ENCODE assay signal across 8 cellular contexts in the genomic region with DNA sequence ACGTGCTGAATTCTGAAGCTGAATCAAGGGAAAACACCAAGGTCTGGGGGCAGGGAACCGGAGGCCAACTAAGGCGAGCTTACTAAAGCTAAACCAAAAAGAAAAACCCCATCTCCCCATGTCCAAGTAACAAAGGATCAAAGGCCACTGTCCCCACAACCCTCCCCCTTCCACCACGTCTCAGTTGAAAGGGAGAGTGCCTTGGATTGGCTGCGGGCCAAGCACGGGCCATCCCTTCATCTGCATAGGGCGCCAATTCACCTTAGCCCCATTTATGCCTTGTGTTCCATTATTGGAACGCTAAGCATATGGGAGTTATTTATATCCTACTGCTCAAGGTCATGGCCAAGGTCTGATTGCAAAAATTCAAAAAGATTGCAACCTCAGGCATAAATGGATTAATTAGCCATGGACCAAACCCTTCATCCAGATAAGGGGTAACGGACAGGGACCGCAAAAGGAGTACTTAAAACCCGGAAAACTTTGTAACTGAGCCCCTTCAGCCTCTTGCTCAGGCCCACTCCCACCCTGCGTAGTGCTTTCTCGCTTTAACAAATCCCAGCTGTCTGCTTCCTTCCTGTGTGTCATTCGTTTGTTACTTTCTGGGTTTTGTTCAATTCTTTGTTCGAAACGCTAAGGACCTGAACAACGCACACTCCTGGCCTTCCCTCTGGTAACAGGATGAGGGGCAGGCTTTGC. TPM values are rescaled to one million over a fixed set of nuclear protein-coding genes. Genes with fewer than 3 reads are reported as not detected.
DNase-seq lines count a peak whose midpoint lies in the region; ATAC-seq and TF ChIP-seq lines count a peak whose summit lies in the region.

No MANE protein-coding gene starts in this region.

- peak overlapping the region; percentile 96 to 100 (median 99) for H3K27ac Mint-ChIP-seq in CD8-positive, alpha-beta memory T cell

- no peaks in the 10 kb centered on the region for H3K9me3 ChIP-seq in CD8-positive, alpha-beta memory T cell (ENCODE audit: low read length)
- no peaks in the 10 kb centered on the region for H3K9me3 ChIP-seq in SK-N-MC (ENCODE audit: low read depth, low read length)
- no peaks in the 10 kb centered on the region for H3K9me3 ChIP-seq in breast epithelium

- H3K9ac ChIP-seq in SK-N-MC (ENCODE audit: insufficient read length), result peak overlapping the region; percentile 85

- CTCF ChIA-PET in CD8-positive, alpha-beta memory T cell (lab: Charles Lee), result interaction anchor here (0.7 to 6.3 kb wide), 26 partner anchors 9 to 332 kb away, joined by 3 to 94 read pairs (median 4); a partner anchor contains a TSS

- H3K9me3 Mint-ChIP-seq in CD8-positive, alpha-beta memory T cell, result no peaks in the 10 kb centered on the region

- peak overlapping the region; percentile 83 for H3K4me3 ChIP-seq in CD8-positive, alpha-beta memory T cell (ENCODE audit: low read length)
- H3K4me3 ChIP-seq in SK-N-MC (peak overlapping the region; percentile 86), breast epithelium (peak overlapping the region; percentile 81 to 85 (median 81))

- peaks cover 40 to 66% (median 43%) of the 10 kb centered on the region in 3 donors for H3K4me1 Mint-ChIP-seq in CD8-positive, alpha-beta memory T cell

- DNase-seq in CD8-positive, alpha-beta memory T cell, result peak in 3 of 5 donors; percentile 19 to 43 (median 36)
- no peak for DNase-seq in SK-N-MC (ENCODE audit: low read depth, low spot score)
- DNase-seq in breast epithelium (ENCODE audit: low spot score in 2 of 2), result peak in 1 of 2 donors; percentile 53
- peak; percentile 73 for DNase-seq in left kidney (ENCODE audit: low read depth, low spot score)
- DNase-seq in stimulated activated CD4-positive, alpha-beta T cell treated with anti-CD3 and anti-CD28 coated beads, TNF-alpha, amount 100 ng/mL, for 48 hours (ENCODE audit: low read depth in 3 of 3), result peak in 2 of 3 donors; percentile 46 to 56
- DNase-seq in H4 (ENCODE audit: low spot score), result no peak

- POLR2A ChIA-PET in CD8-positive, alpha-beta memory T cell (lab: Charles Lee), result interaction anchor here (0.5 to 1.8 kb wide), 8 partner anchors 32 to 702 kb away, joined by 3 to 9 read pairs (median 5); a partner anchor contains a TSS

- ATAC-seq in HG02642 (IDR thresholded peaks at IDR 0.05; ENCODE audit: poor library complexity, unreplicated experiment) (peak; percentile 3), HG03521 (IDR thresholded peaks at IDR 0.05; ENCODE audit: unreplicated experiment) (no peak)

- no peak for TF ChIP-seq POLR2A in breast epithelium (IDR thresholded peaks at IDR 0.05)

- no peaks in the 10 kb centered on the region for H3K27me3 ChIP-seq in CD8-positive, alpha-beta memory T cell (ENCODE audit: insufficient read depth, low read length, poor library complexity, severe bottlenecking)
- no peaks in the 10 kb centered on the region for H3K27me3 ChIP-seq in breast epithelium

- peak overlapping the region; percentile 98 for H3K27ac ChIP-seq in CD8-positive, alpha-beta memory T cell (ENCODE audit: low read depth, low read length)
- peak overlapping the region; percentile 60; the same call in 1 of the 2 replicates for H3K27ac ChIP-seq in SK-N-MC
- peak overlapping the region; percentile 96 to 98 for H3K27ac ChIP-seq in breast epithelium

- peaks cover 0 to 38% (median 0%) of the 10 kb centered on the region in 3 donors for H3K36me3 Mint-ChIP-seq in CD8-positive, alpha-beta memory T cell

- peaks cover 16% of the 10 kb centered on the region for H3K36me3 ChIP-seq in CD8-positive, alpha-beta memory T cell (ENCODE audit: insufficient read depth, low read length)
- H3K36me3 ChIP-seq in SK-N-MC (ENCODE audit: insufficient read depth, low read length) (no peaks in the 10 kb centered on the region), breast epithelium (no peaks in the 10 kb centered on the region)

- peaks cover 28% of the 10 kb centered on the region for H3K4me1 ChIP-seq in CD8-positive, alpha-beta memory T cell (ENCODE audit: insufficient read depth, low read length)
- peaks cover 9 to 11% of the 10 kb centered on the region in 2 donors for H3K4me1 ChIP-seq in breast epithelium

- intact Hi-C loops in breast epithelium (cut with DNase I; ENCODE audit: low total_unique reads), result no loop called here

- peaks cover 0 to 2% of the 10 kb centered on the region in 2 donors for H3K27me3 Mint-ChIP-seq in CD8-positive, alpha-beta memory T cell

- H3K4me3 Mint-ChIP-seq in CD8-positive, alpha-beta memory T cell, result peak overlapping the region; percentile 96 to 100 (median 100)

- TF ChIP-seq CTCF in breast epithelium (IDR thresholded peaks at IDR 0.05), result no peak

RNA-seq across cellular contexts. Expression of a gene that starts 0.8 kb away (rescaled TPM):
- total RNA-seq in CD8-positive, alpha-beta memory T cell, result 10 to 100 TPM; 49.3 to 57.6 TPM
- 107 TPM for polyA plus RNA-seq in CD8-positive, alpha-beta memory T cell
- 100 to 1,000 TPM; 101 to 122 (median 104) TPM for total RNA-seq in breast epithelium
- total RNA-seq in H4 (2014; rRNA removed; shearing (Covaris generic)), result 99.0 and 101 TPM in 2 replicates

RNA-seq across cellular contexts. Expression of a gene that starts 1.6 kb away (rescaled TPM):
- not detected for total RNA-seq in CD8-positive, alpha-beta memory T cell
- not detected for polyA plus RNA-seq in CD8-positive, alpha-beta memory T cell
- total RNA-seq in breast epithelium, result not detected
- total RNA-seq in H4 (2014; rRNA removed; shearing (Covaris generic)), result not detected in 2 replicates

RNA-seq across cellular contexts. Expression of a gene that starts 46.9 kb away (rescaled TPM):
- total RNA-seq in CD8-positive, alpha-beta memory T cell, result 10 to 100 TPM; 23.2 to 27.4 TPM
- 6.1 TPM for polyA plus RNA-seq in CD8-positive, alpha-beta memory T cell
- 10 to 100 TPM; 32.0 to 50.5 (median 33.4) TPM for total RNA-seq in breast epithelium
- 10.4 and 11.0 TPM in 2 replicates for total RNA-seq in H4 (2014; rRNA removed; shearing (Covaris generic))

RNA-seq across cellular contexts. Expression of a gene that starts 50.8 kb away (rescaled TPM):
- 1 to 10 TPM; 1.1 to 1.5 TPM for total RNA-seq in CD8-positive, alpha-beta memory T cell
- polyA plus RNA-seq in CD8-positive, alpha-beta memory T cell, result not detected
- 10 to 100 TPM in 2 of 3 donors, under 1 TPM in 1; 0.32 to 66.9 (median 10.2) TPM for total RNA-seq in breast epithelium
- total RNA-seq in H4 (2014; rRNA removed; shearing (Covaris generic)), result 0.10 TPM in 1 of 2 replicates, not detected in the other

Comparison
In these comparisons a context has a peak if more than half of its experiments do, and no peak if none do; other contexts are left out.
1. DNase-seq: peak in CD8-positive, alpha-beta memory T cell (3 of 5), left kidney (single experiment) and stimulated activated CD4-positive, alpha-beta T cell treated with anti-CD3 and anti-CD28 coated beads, TNF-alpha, amount 100 ng/mL, for 48 hours (2 of 3); none in SK-N-MC (single experiment) and H4 (single experiment).
2. Peak in every context shown above with its lines, with median percentiles within 50 percentile points of each other: H3K27ac ChIP-seq and H3K4me3 ChIP-seq.